ENCODE assay signal across 16 cellular contexts in genomic region chr19:51772977-51773376, GRCh38. TPM values are rescaled to one million over a fixed set of nuclear protein-coding genes. Genes with fewer than 3 reads are reported as not detected.
"Had no signal": no experiment of that assay in that cellular context is flagged by ENCODE, and none has a peak within 500 bp of the region (broad histone marks: within the 10 kb centered on the region; RNA-seq: fewer than 3 reads in every experiment).

No MANE protein-coding gene starts in this region.

- H3K9ac ChIP-seq: parathyroid adenoma had no signal

- H2AFZ ChIP-seq: parathyroid adenoma had no signal

- H3K79me2 ChIP-seq: parathyroid adenoma had no signal

- H3K9me3 ChIP-seq: body of pancreas had no signal

- H3K27ac ChIP-seq: body of pancreas, parathyroid adenoma, VCaP had no signal

- H3K4me1 ChIP-seq: body of pancreas had no signal

- H3K27me3 ChIP-seq: body of pancreas had no signal

- DNase-seq: activated CD4-positive, alpha-beta T cell treated with anti-CD3 and anti-CD28 coated beads for 36 hours; activated CD8-positive, alpha-beta T cell treated with anti-CD3 and anti-CD28 coated beads for 36 hours; activated effector memory CD4-positive, alpha-beta T cell treated with anti-CD3 and anti-CD28 coated beads, Interleukin-2, amount 50 U/mL, for 16 hours; activated T-cell treated with anti-CD3 and anti-CD28 coated beads, Interleukin-2, amount 50 U/mL, for 4 hours; amygdala; body of pancreas; caudate nucleus; islet precursor cell; mesenchymal stem cell; naive thymus-derived CD8-positive, alpha-beta T cell; T1000 had no signal

- H3K4me3 ChIP-seq: body of pancreas had no signal

RNA-seq across cellular contexts. Expression of gene FPR2, which starts 12.0 kb away (rescaled TPM):
- total RNA-seq: activated CD4-positive, alpha-beta T cell treated with anti-CD3 and anti-CD28 coated beads for 36 hours; activated CD8-positive, alpha-beta T cell treated with anti-CD3 and anti-CD28 coated beads for 36 hours; activated T-cell treated with anti-CD3 and anti-CD28 coated beads, Interleukin-2, amount 50 U/mL, for 4 hours; mucosa of gallbladder; naive thymus-derived CD8-positive, alpha-beta T cell had no signal
- polyA plus RNA-seq: naive thymus-derived CD8-positive, alpha-beta T cell had no signal

RNA-seq across cellular contexts. Expression of gene FPR1, which starts 21.3 kb away (rescaled TPM):
- total RNA-seq: activated CD4-positive, alpha-beta T cell treated with anti-CD3 and anti-CD28 coated beads for 36 hours; activated CD8-positive, alpha-beta T cell treated with anti-CD3 and anti-CD28 coated beads for 36 hours; activated T-cell treated with anti-CD3 and anti-CD28 coated beads, Interleukin-2, amount 50 U/mL, for 4 hours; naive thymus-derived CD8-positive, alpha-beta T cell had no signal

RNA-seq across cellular contexts. Expression of gene FPR3, which starts 22.0 kb away (rescaled TPM):
- total RNA-seq: activated CD4-positive, alpha-beta T cell treated with anti-CD3 and anti-CD28 coated beads for 36 hours; activated CD8-positive, alpha-beta T cell treated with anti-CD3 and anti-CD28 coated beads for 36 hours; activated T-cell treated with anti-CD3 and anti-CD28 coated beads, Interleukin-2, amount 50 U/mL, for 4 hours had no signal
- polyA plus RNA-seq: naive thymus-derived CD8-positive, alpha-beta T cell had no signal

RNA-seq across cellular contexts. Expression of gene HAS1, which starts 49.2 kb away (rescaled TPM):
- total RNA-seq: activated CD4-positive, alpha-beta T cell treated with anti-CD3 and anti-CD28 coated beads for 36 hours; activated CD8-positive, alpha-beta T cell treated with anti-CD3 and anti-CD28 coated beads for 36 hours; activated T-cell treated with anti-CD3 and anti-CD28 coated beads, Interleukin-2, amount 50 U/mL, for 4 hours; esophagus mucosa; left lobe of liver; naive thymus-derived CD8-positive, alpha-beta T cell had no signal
